ENCODE assay signal across 1 cellular context in the genomic region with DNA sequence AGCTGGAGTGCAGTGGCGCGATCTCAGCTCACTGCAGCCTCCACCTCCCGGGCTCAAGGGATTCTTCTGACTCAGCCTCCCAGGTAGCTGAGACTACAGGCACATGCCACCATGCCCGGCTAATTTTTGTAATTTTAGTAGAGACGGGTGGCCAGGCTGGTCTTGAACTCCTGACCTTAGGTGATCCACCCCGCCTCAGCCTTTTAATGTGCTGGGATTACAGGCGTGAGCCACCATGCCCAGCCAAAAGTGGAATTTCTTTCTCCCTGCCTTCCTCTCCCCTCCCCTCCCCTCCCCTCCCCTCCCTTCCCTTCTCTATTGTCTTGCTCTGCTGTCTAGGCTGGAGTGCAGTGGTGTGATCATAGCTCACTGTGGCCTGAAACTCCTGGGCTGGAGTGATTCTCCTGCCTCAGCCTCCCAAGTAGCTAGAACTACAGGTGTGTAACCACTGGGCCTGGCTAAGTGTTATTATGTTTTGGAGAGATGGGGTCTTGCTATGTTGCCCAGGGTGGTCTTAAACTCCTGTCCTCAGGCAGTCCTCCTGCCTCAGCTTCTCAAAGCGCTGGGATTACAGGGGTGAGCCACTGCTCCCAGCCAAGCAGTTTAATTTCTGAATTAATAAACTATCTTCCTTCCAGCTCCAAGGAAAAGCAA.
TF ChIP-seq lines count a peak whose summit lies in the region.

No MANE protein-coding gene starts in this region.

TF ChIP-seq in H1, 55 proteins besides CTCF, POLR2A, EP300 and RAD21:
- 0 out of 2 replicates have a peak, but pooled peaks have one; percentile 21 for TF ChIP-seq KDM1A (IDR thresholded peaks at IDR 0.05; ENCODE audit: borderline replicate concordance, low read length)
- no peak for TF ChIP-seq SIX5 (IDR thresholded peaks at IDR 0.05; ENCODE audit: low read depth, low read length)
